ENCODE assay signal across 11 cellular contexts in genomic region chr17:82281502-82282238, GRCh38. TPM values are rescaled to one million over a fixed set of nuclear protein-coding genes. Genes with fewer than 3 reads are reported as not detected.
DNase-seq lines count a peak whose midpoint lies in the region; ATAC-seq and TF ChIP-seq lines count a peak whose summit lies in the region.
"Had no signal": no experiment of that assay in that cellular context is flagged by ENCODE, and none has a peak within 500 bp of the region (broad histone marks: within the 10 kb centered on the region; RNA-seq: fewer than 3 reads in every experiment).

No MANE protein-coding gene starts in this region.

- no peaks in the 10 kb centered on the region for H3K79me2 ChIP-seq in osteoblast (ENCODE audit: insufficient read depth, low read length)

- H3K4me3 Mint-ChIP-seq in Calu3 (ENCODE audit: low read depth, unreplicated experiment): peak overlapping the region; percentile 43

- DNase-seq in Calu3 (peak; percentile 80), NCI-H226 (peak; percentile 66), body of pancreas (peak; percentile 86 to 94 (median 92)), osteoblast (ENCODE audit: insufficient read length, low spot score, missing footprints) (peak; percentile 80), coronary artery (ENCODE audit: low spot score) (no peak), DMS79 treated with DMSO at 0.1 percent for 48 hours (lab: John Stamatoyannopoulos, UW) (no peak), SHP77 (lab: John Stamatoyannopoulos, UW) (no peak)
- DNase-seq: Karpas-422, midbrain had no signal

- no peaks in the 10 kb centered on the region for H3K27me3 ChIP-seq in body of pancreas
- H3K27me3 ChIP-seq in osteoblast (ENCODE audit: insufficient read depth, low read length): no peaks in the 10 kb centered on the region

- no peaks in the 10 kb centered on the region for H3K9me3 ChIP-seq in body of pancreas
- H3K9me3 ChIP-seq in osteoblast (ENCODE audit: low read depth, low read length): no peaks in the 10 kb centered on the region

- H4K20me1 ChIP-seq in osteoblast (ENCODE audit: insufficient read depth, low read length): no peaks in the 10 kb centered on the region

- peak overlapping the region; percentile 80 to 84 (median 84) for H3K27ac ChIP-seq in body of pancreas
- peak overlapping the region; percentile 26 for H3K27ac ChIP-seq in osteoblast (ENCODE audit: low read depth, low read length)
- no peak overlapping the region for H3K27ac ChIP-seq in coronary artery

- no peaks in the 10 kb centered on the region for H3K9me3 Mint-ChIP-seq in Calu3 (ENCODE audit: low read depth, unreplicated experiment)

- ATAC-seq in body of pancreas (peak; percentile 93), HG02623 (IDR thresholded peaks at IDR 0.05; ENCODE audit: unreplicated experiment) (no peak)

- H2AFZ ChIP-seq in osteoblast (ENCODE audit: low read length): no peak overlapping the region

- H3K36me3 ChIP-seq in body of pancreas (replicated peaks in 1 of 2; ENCODE audit: insufficient read depth in 1 of 2, low read depth in 2 of 2): no peaks in the 10 kb centered on the region
- H3K36me3 ChIP-seq in osteoblast (ENCODE audit: insufficient read depth, low read length): no peaks in the 10 kb centered on the region

- no peak overlapping the region for H3K4me3 ChIP-seq in body of pancreas
- H3K4me3 ChIP-seq in osteoblast (ENCODE audit: insufficient read depth, low read length): no peak overlapping the region
- no peak overlapping the region for H3K4me3 ChIP-seq in coronary artery

- no TSS peak for BruUV-seq in Calu3 (replicated peaks; lab: Mats Ljungman, UMichigan)

- H3K4me1 ChIP-seq in body of pancreas (peaks cover 48% of the 10 kb centered on the region), osteoblast (ENCODE audit: insufficient read depth, low read length) (peaks cover 22% of the 10 kb centered on the region)

- H3K36me3 Mint-ChIP-seq in Calu3 (ENCODE audit: insufficient read depth, unreplicated experiment): peaks cover 12% of the 10 kb centered on the region

- WGBS in body of pancreas, 2 donors: 46 to 47% methylated on average over 13 to 21 of the region's 22 CpGs

- H3K27me3 Mint-ChIP-seq in Calu3 (ENCODE audit: unreplicated experiment): no peaks in the 10 kb centered on the region

- intact Hi-C loops in Calu3 (cut with micrococcal nuclease; ENCODE audit: unreplicated experiment) (no loop called here), body of pancreas (cut with DNase I) (no loop called here)

- H3K27ac Mint-ChIP-seq in Calu3 (ENCODE audit: unreplicated experiment): peak overlapping the region; percentile 78

- H3K4me1 Mint-ChIP-seq in Calu3 (ENCODE audit: low read depth, unreplicated experiment): peaks cover 54% of the 10 kb centered on the region

- peak overlapping the region; percentile 24 for H3K4me2 ChIP-seq in osteoblast (ENCODE audit: insufficient read depth, low read length)

- CTCF ChIA-PET in Calu3 (lab: Charles Lee): interaction anchor here (0.8 to 1.5 kb wide), 2 partner anchors 16 to 19 kb away, joined by 3 read pairs; no protein-coding TSS in a partner anchor

- peak in 2 of 3 donors; percentile 51 to 63 for TF ChIP-seq POLR2A in body of pancreas (IDR thresholded peaks at IDR 0.05)

- TF ChIP-seq CTCF in Calu3 (IDR thresholded peaks at IDR 0.05; ENCODE audit: unreplicated experiment) (no peak), body of pancreas (IDR thresholded peaks at IDR 0.05) (no peak), osteoblast (IDR thresholded peaks at IDR 0.05; ENCODE audit: extremely low read depth, low read depth, low read length) (no peak), coronary artery (IDR thresholded peaks at IDR 0.05) (no peak)

RNA-seq across cellular contexts. Expression of gene CSNK1D, which starts 8.2 kb away (rescaled TPM):
- total RNA-seq in Calu3 (2022) (157 and 160 TPM in 2 replicates), body of pancreas (100 to 1,000 TPM in 1 of 2 donors, 10 to 100 TPM in 1; 37.6 to 116 TPM), osteoblast (45.4 and 50.3 TPM in 2 replicates)

RNA-seq across cellular contexts. Expression of gene CD7, which starts 35.7 kb away (rescaled TPM):
- total RNA-seq in Calu3 (2022): 0.34 TPM in 1 of 2 replicates, not detected in the other
- total RNA-seq in body of pancreas: not detected
- total RNA-seq in osteoblast: not detected in 2 replicates
- total RNA-seq: dermis microvascular lymphatic vessel endothelial cell had no signal

RNA-seq across cellular contexts. Expression of gene SECTM1, which starts 51.9 kb away (rescaled TPM):
- total RNA-seq in Calu3 (2022) (10.4 and 13.4 TPM in 2 replicates), body of pancreas (1 to 10 TPM; 5.4 to 6.3 TPM), osteoblast (5.8 and 11.5 TPM in 2 replicates)

RNA-seq across cellular contexts. Expression of gene SLC16A3, which starts 52.8 kb away (rescaled TPM):
- total RNA-seq in Calu3 (2022): 44.7 and 47.2 TPM in 2 replicates
- 1 to 10 TPM; 2.0 to 5.4 TPM for total RNA-seq in body of pancreas
- 129 and 222 TPM in 2 replicates for total RNA-seq in osteoblast

Comparison
In these comparisons a context has a peak if more than half of its experiments do, and no peak if none do; other contexts are left out.
1. DNase-seq: peak in Calu3 (single experiment), NCI-H226 (single experiment), body of pancreas (4 of 4) and osteoblast (single experiment); none in coronary artery (single experiment), DMS79 treated with DMSO at 0.1 percent for 48 hours (single experiment) and SHP77 (0 of 2).
2. H3K27ac ChIP-seq: peak in body of pancreas (4 of 4) and osteoblast (single experiment); none in coronary artery (0 of 2).